ENCODE assay signal across 15 cellular contexts in the genomic region with DNA sequence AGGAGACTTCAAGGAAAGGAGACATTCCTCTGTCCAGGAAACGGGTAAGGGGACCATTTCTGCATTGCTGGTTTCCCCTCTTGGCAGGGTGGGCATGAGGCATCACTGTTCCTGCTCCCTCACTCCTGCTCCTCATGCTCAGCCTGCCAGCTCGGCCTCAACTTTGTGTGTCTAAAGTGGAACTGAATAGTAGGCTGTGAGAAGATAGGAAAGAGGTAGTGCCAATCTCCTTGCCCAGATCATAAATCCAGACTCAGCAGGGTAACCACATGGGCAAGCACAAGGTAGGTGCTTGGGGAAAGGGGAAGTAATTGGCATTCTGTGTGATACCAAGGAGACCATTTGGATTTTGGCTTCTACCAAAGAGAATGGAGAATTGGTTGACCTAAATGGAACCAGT. TPM values are rescaled to one million over a fixed set of nuclear protein-coding genes. Genes with fewer than 3 reads are reported as not detected.
DNase-seq lines count a peak whose midpoint lies in the region; ATAC-seq and TF ChIP-seq lines count a peak whose summit lies in the region.
"Had no signal": no experiment of that assay in that cellular context is flagged by ENCODE, and none has a peak within 500 bp of the region (broad histone marks: within the 10 kb centered on the region; RNA-seq: fewer than 3 reads in every experiment).

No MANE protein-coding gene starts in this region.

- H4K20me1 ChIP-seq in mammary epithelial cell (ENCODE audit: insufficient read depth, low read length), result no peaks in the 10 kb centered on the region

- H3K4me1 Mint-ChIP-seq in activated T-cell treated with anti-CD3 and anti-CD28 coated beads, Interleukin-2, amount 50 U/mL, for 4 hours (ENCODE audit: low read depth), result peaks cover 66% of the 10 kb centered on the region
- H3K4me1 Mint-ChIP-seq in effector memory CD8-positive, alpha-beta T cell (ENCODE audit: low read depth in 2 of 2), result peaks cover 60 to 61% of the 10 kb centered on the region in 2 donors

- ATAC-seq in activated T-cell treated with anti-CD3 and anti-CD28 coated beads, Interleukin-2, amount 50 U/mL, for 4 hours, result no peak
- ATAC-seq in effector memory CD8-positive, alpha-beta T cell (replicated peaks), result no peak
- ATAC-seq in HG03469 (IDR thresholded peaks at IDR 0.05; ENCODE audit: unreplicated experiment), result no peak
- ATAC-seq: SK-N-SH treated with all-trans-retinoic acid at 6 μM for 48 hours had no signal

- in situ Hi-C loops in mammary epithelial cell (cut with MboI; ENCODE audit: low sequenced_read_pairs in 2 of 2), result no loop called here

- H3K27me3 Mint-ChIP-seq in activated T-cell treated with anti-CD3 and anti-CD28 coated beads, Interleukin-2, amount 50 U/mL, for 4 hours (ENCODE audit: low read depth), result no peaks in the 10 kb centered on the region
- no peaks in the 10 kb centered on the region for H3K27me3 Mint-ChIP-seq in effector memory CD8-positive, alpha-beta T cell

- H3K9me3 ChIP-seq in stomach (no peaks in the 10 kb centered on the region), mammary epithelial cell (replicated peaks; ENCODE audit: insufficient read depth, low read length) (no peaks in the 10 kb centered on the region)
- H3K9me3 ChIP-seq: HAP-1 had no signal

- TF ChIP-seq EP300 in stomach (IDR thresholded peaks at IDR 0.05), result no peak

- peak overlapping the region; percentile 25 for H3K4me3 Mint-ChIP-seq in activated T-cell treated with anti-CD3 and anti-CD28 coated beads, Interleukin-2, amount 50 U/mL, for 4 hours
- H3K4me3 Mint-ChIP-seq in effector memory CD8-positive, alpha-beta T cell, result peak overlapping the region; percentile 81 to 87

- dilution Hi-C loops in mammary epithelial cell (cut with HindIII; ENCODE audit: low sequenced_read_pairs), result no loop called here

- H3K79me2 ChIP-seq in mammary epithelial cell (ENCODE audit: insufficient read depth, low read length), result no peaks in the 10 kb centered on the region

- H3K4me3 ChIP-seq in stomach (no peak overlapping the region), mammary epithelial cell (replicated peaks in 1 of 3; ENCODE audit: insufficient read depth in 1 of 3, low read depth in 2 of 3, low read length in 3 of 3) (no peak overlapping the region)
- H3K4me3 ChIP-seq: HAP-1 had no signal

- CTCF ChIA-PET in mammary epithelial cell (lab: Charles Lee; ENCODE audit: low non-redundant PET), result interaction anchor here (0.6 kb wide), 1 partner anchor 178 kb away, joined by 4 read pairs; a partner anchor contains a TSS

- TF ChIP-seq POLR2A in stomach (IDR thresholded peaks at IDR 0.05), result no peak

- H3K9me3 Mint-ChIP-seq in activated T-cell treated with anti-CD3 and anti-CD28 coated beads, Interleukin-2, amount 50 U/mL, for 4 hours, result no peaks in the 10 kb centered on the region
- no peaks in the 10 kb centered on the region for H3K9me3 Mint-ChIP-seq in effector memory CD8-positive, alpha-beta T cell

- no peak overlapping the region for H3K9ac ChIP-seq in mammary epithelial cell (ENCODE audit: insufficient read depth, low read length)

- peak overlapping the region; percentile 80 to 93 for H3K27ac Mint-ChIP-seq in effector memory CD8-positive, alpha-beta T cell

- H3K27ac ChIP-seq in stomach, result peak overlapping the region; percentile 2 to 95 (median 88)
- no peak overlapping the region for H3K27ac ChIP-seq in mammary epithelial cell (ENCODE audit: insufficient read depth, low read depth, low read length)

- peaks cover 0 to 30% (median 4%) of the 10 kb centered on the region in 3 donors for H3K27me3 ChIP-seq in stomach
- H3K27me3 ChIP-seq in mammary epithelial cell (ENCODE audit: insufficient read depth, low read length), result no peaks in the 10 kb centered on the region

- H3K36me3 ChIP-seq in stomach (peaks cover 0 to under 1% (median 0%) of the 10 kb centered on the region in 4 donors), mammary epithelial cell (ENCODE audit: insufficient read depth, low read length) (no peaks in the 10 kb centered on the region)

- no peak overlapping the region for H2AFZ ChIP-seq in mammary epithelial cell (ENCODE audit: low read depth, low read length)

- TF ChIP-seq CTCF in stomach (IDR thresholded peaks at IDR 0.05) (no peak), mammary epithelial cell (conservative IDR thresholded peaks at IDR 0.05 in 1 of 2, IDR thresholded peaks at IDR 0.05 in 1 of 2; ENCODE audit: extremely low read depth in 1 of 2, insufficient read depth in 1 of 2, low read depth in 1 of 2, low read length in 2 of 2) (no peak)

- H3K36me3 Mint-ChIP-seq in activated T-cell treated with anti-CD3 and anti-CD28 coated beads, Interleukin-2, amount 50 U/mL, for 4 hours (ENCODE audit: insufficient read depth), result no peaks in the 10 kb centered on the region
- peaks cover 45% of the 10 kb centered on the region for H3K36me3 Mint-ChIP-seq in effector memory CD8-positive, alpha-beta T cell (ENCODE audit: insufficient read depth)

- BruUV-seq in mammary epithelial cell (replicated peaks; lab: Mats Ljungman, UMichigan), result no TSS peak

- no peak for DNase-seq in activated T-cell treated with anti-CD3 and anti-CD28 coated beads, Interleukin-2, amount 50 U/mL, for 4 hours
- no peak for DNase-seq in activated T-cell treated with anti-CD3 and anti-CD28 coated beads, Interleukin-2, amount 50 U/mL, for 48 hours
- DNase-seq in NOMO-1 treated with dmso at 0.1 percent for 144 hours (lab: John Stamatoyannopoulos, UW; ENCODE audit: unreplicated experiment) (peak; percentile 11), stomach (no peak), mammary epithelial cell (no peak)
- no peak for DNase-seq in effector memory CD8-positive, alpha-beta T cell
- DNase-seq in stimulated activated naive CD4-positive, alpha-beta T cell (lab: John Stamatoyannopoulos, UW), result no peak
- DNase-seq: ACHN; effector CD4-positive, alpha-beta T cell; islet precursor cell; NCI-H1417 had no signal

- 66 to 89% (median 84%) methylated on average over 2 of the region's 2 CpGs for WGBS in stomach, 5 donors
- 100% methylated on average over 2 of the region's 2 CpGs for WGBS in mammary epithelial cell (ENCODE audit: low coverage, missing lambda C conversion rate)

- no peak overlapping the region for H3K4me2 ChIP-seq in mammary epithelial cell (ENCODE audit: insufficient read depth, low read depth, low read length)

- peaks cover 44 to 86% (median 64%) of the 10 kb centered on the region in 4 donors for H3K4me1 ChIP-seq in stomach
- H3K4me1 ChIP-seq in mammary epithelial cell (ENCODE audit: insufficient read depth, low read length), result peaks cover 60% of the 10 kb centered on the region
- H3K4me1 ChIP-seq: HAP-1 had no signal

- intact Hi-C loops in stomach (cut with DNase I; ENCODE audit: low total_unique reads), result no loop called here
- intact Hi-C loops in mammary epithelial cell (cut with micrococcal nuclease), result no loop called here

RNA-seq across cellular contexts. Expression of a gene that starts 2.6 kb away (rescaled TPM):
- 1 to 10 TPM; 7.0 to 8.0 (median 7.8) TPM for total RNA-seq in activated T-cell treated with anti-CD3 and anti-CD28 coated beads, Interleukin-2, amount 50 U/mL, for 4 hours
- total RNA-seq in stomach, result 10 to 100 TPM in 3 of 5 donors, 1 to 10 TPM in 1, not detected in 1; 3.3 to 92.8 (median 24.6) TPM
- 10 to 100 TPM in 1 of 3 donors, 1 to 10 TPM in 2; 1.4 to 67.2 (median 4.1) TPM for polyA plus RNA-seq in stomach
- 10 to 100 TPM in 1 of 2 donors, 1 to 10 TPM in 1; 6.8 to 25.5 TPM for total RNA-seq in mammary epithelial cell
- 9.2 TPM for polyA plus RNA-seq in mammary epithelial cell
- polyA minus RNA-seq in mammary epithelial cell, result 25.0 TPM

RNA-seq across cellular contexts. Expression of a gene that starts 4.0 kb away (rescaled TPM):
- total RNA-seq in activated T-cell treated with anti-CD3 and anti-CD28 coated beads, Interleukin-2, amount 50 U/mL, for 4 hours, result 10 to 100 TPM in 2 of 3 donors, 1 to 10 TPM in 1; 9.0 to 10.8 (median 10.4) TPM
- total RNA-seq in stomach (10 to 100 TPM in 3 of 5 donors, 1 to 10 TPM in 1, not detected in 1; 9.9 to 71.5 (median 24.5) TPM), mammary epithelial cell (10 to 100 TPM; 17.8 to 33.8 TPM)
- polyA plus RNA-seq in stomach (1 to 10 TPM in 1 of 3 donors, under 1 TPM in 1, not detected in 1; 0.25 to 6.0 TPM), mammary epithelial cell (7.3 TPM)
- polyA minus RNA-seq in mammary epithelial cell, result 2.2 TPM

RNA-seq across cellular contexts. Expression of a gene that starts 6.1 kb away (rescaled TPM):
- 1 to 10 TPM; 6.5 to 7.3 (median 7.2) TPM for total RNA-seq in activated T-cell treated with anti-CD3 and anti-CD28 coated beads, Interleukin-2, amount 50 U/mL, for 4 hours
- total RNA-seq in stomach (10 to 100 TPM in 2 of 5 donors, 1 to 10 TPM in 3; 5.0 to 11.2 (median 6.4) TPM), mammary epithelial cell (1 to 10 TPM; 1.3 to 2.1 TPM)
- polyA plus RNA-seq in stomach (10 to 100 TPM in 1 of 3 donors, 1 to 10 TPM in 2; 6.0 to 14.2 (median 6.0) TPM), mammary epithelial cell (3.3 TPM)
- polyA minus RNA-seq in mammary epithelial cell, result 5.4 TPM
- total RNA-seq: astrocyte had no signal

RNA-seq across cellular contexts. Expression of a gene that starts 14.3 kb away (rescaled TPM):
- total RNA-seq in activated T-cell treated with anti-CD3 and anti-CD28 coated beads, Interleukin-2, amount 50 U/mL, for 4 hours, result 10 to 100 TPM; 67.8 to 71.0 (median 68.0) TPM
- 10 to 100 TPM in 4 of 5 donors, 1 to 10 TPM in 1; 5.4 to 25.7 (median 12.8) TPM for total RNA-seq in stomach
- polyA plus RNA-seq in stomach, result 10 to 100 TPM in 1 of 3 donors, 1 to 10 TPM in 2; 6.5 to 11.8 (median 8.4) TPM
- total RNA-seq in mammary epithelial cell, result 10 to 100 TPM; 26.7 to 42.8 TPM
- 13.4 TPM for polyA plus RNA-seq in mammary epithelial cell
- polyA minus RNA-seq in mammary epithelial cell, result 62.6 TPM

RNA-seq across cellular contexts. Expression of a gene that starts 14.3 kb away (rescaled TPM):
- 1 to 10 TPM; 2.6 to 4.2 (median 3.1) TPM for total RNA-seq in activated T-cell treated with anti-CD3 and anti-CD28 coated beads, Interleukin-2, amount 50 U/mL, for 4 hours
- 10 to 100 TPM in 3 of 5 donors, 1 to 10 TPM in 2; 5.3 to 71.9 (median 17.4) TPM for total RNA-seq in stomach
- 10 to 100 TPM; 20.1 to 52.1 (median 30.1) TPM for polyA plus RNA-seq in stomach
- 10 to 100 TPM; 19.2 to 84.8 TPM for total RNA-seq in mammary epithelial cell
- polyA plus RNA-seq in mammary epithelial cell, result 85.0 TPM
- polyA minus RNA-seq in mammary epithelial cell, result 36.0 TPM
